In genomic region chr2:9307505-9307904, GRCh38 we compare ENCODE assay signal across 21 cellular contexts.
DNase-seq lines count a peak whose midpoint lies in the region; ATAC-seq, FAIRE-seq and TF ChIP-seq lines count a peak whose summit lies in the region.
"Had no signal": no experiment of that assay in that cellular context is flagged by ENCODE, and none has a peak within 500 bp of the region (broad histone marks: within the 10 kb centered on the region; RNA-seq: fewer than 3 reads in every experiment).

No MANE protein-coding gene starts in this region.

- peaks cover 73% of the 10 kb centered on the region for H3K4me1 ChIP-seq in KMS-11 (ENCODE audit: low read depth, poor library complexity, severe bottlenecking)
- H3K4me1 ChIP-seq in astrocyte (ENCODE audit: insufficient read depth, low read length) = peaks cover 41% of the 10 kb centered on the region
- peaks cover 58% of the 10 kb centered on the region for H3K4me1 ChIP-seq in keratinocyte (ENCODE audit: control insufficient read depth, extremely low read depth, insufficient read depth, low read length)
- H3K4me1 ChIP-seq in skeletal muscle satellite cell (ENCODE audit: control insufficient read depth, insufficient read depth, low read length) = peaks cover 60% of the 10 kb centered on the region
- peaks cover 35% of the 10 kb centered on the region for H3K4me1 ChIP-seq in suprapubic skin

- no peak for TF ChIP-seq EP300 in suprapubic skin (IDR thresholded peaks at IDR 0.05)

- DNase-seq in astrocyte (ENCODE audit: low read depth) (no peak), keratinocyte (ENCODE audit: low read depth, low spot score) (no peak), suprapubic skin (ENCODE audit: low spot score in 2 of 2) (no peak)
- DNase-seq in activated T-cell treated with anti-CD3 and anti-CD28 coated beads, Interleukin-2, amount 50 U/mL, for 1 hour = no peak
- DNase-seq: activated CD4-positive, alpha-beta T cell treated with anti-CD3 and anti-CD28 coated beads, Interleukin-2, amount 10 ng/mL, durations not matched to agents 24 days and 14 days; cortex of kidney; naive thymus-derived CD4-positive, alpha-beta T cell; NCI-H1930; NCI-H526 treated with DMSO at 0.1 percent for 48 hours; Right ventricle myocardium superior; stimulated activated CD8-positive, alpha-beta memory T cell treated with anti-CD3 and anti-CD28 coated beads, Interleukin-4, amount 100 ng/mL, for 48 hours had no signal

- peaks cover 41% of the 10 kb centered on the region for H3K4me1 Mint-ChIP-seq in astrocyte (ENCODE audit: low read depth, unreplicated experiment)
- H3K4me1 Mint-ChIP-seq: activated CD4-positive, alpha-beta T cell treated with anti-CD3 and anti-CD28 coated beads, Interleukin-2, amount 10 ng/mL, durations not matched to agents 24 days and 14 days had no signal

- H3K79me2 ChIP-seq in KMS-11 (ENCODE audit: insufficient read depth, low read depth) (peaks cover 13% of the 10 kb centered on the region; the same call in 1 of the 2 replicates), astrocyte (ENCODE audit: insufficient read depth, low read length) (peaks cover 55% of the 10 kb centered on the region), keratinocyte (ENCODE audit: control insufficient read depth, insufficient read depth, low read length) (peaks cover 77% of the 10 kb centered on the region)

- H3K27ac ChIP-seq in KMS-11 = peak overlapping the region; percentile 89
- H3K27ac ChIP-seq in astrocyte (ENCODE audit: low read depth, low read length) = no peak overlapping the region
- H3K27ac ChIP-seq in keratinocyte (ENCODE audit: control insufficient read depth, insufficient read depth, low read length) = peak overlapping the region; percentile 78
- no peak overlapping the region for H3K27ac ChIP-seq in suprapubic skin
- H3K27ac ChIP-seq: hepatocyte had no signal

- H3K4me3 Mint-ChIP-seq in astrocyte (ENCODE audit: unreplicated experiment) = no peak overlapping the region
- H3K4me3 Mint-ChIP-seq: activated CD4-positive, alpha-beta T cell treated with anti-CD3 and anti-CD28 coated beads, Interleukin-2, amount 10 ng/mL, durations not matched to agents 24 days and 14 days; naive thymus-derived CD4-positive, alpha-beta T cell had no signal

- peak overlapping the region; percentile 1 for H3K4me3 ChIP-seq in KMS-11 (IDR thresholded peaks at IDR 0.05; ENCODE audit: insufficient read depth, low read depth, low read length)
- H3K4me3 ChIP-seq in astrocyte (ENCODE audit: insufficient read depth, low read depth, low read length) = no peak overlapping the region
- peak overlapping the region in 1 of 3 experiments; percentile 31 for H3K4me3 ChIP-seq in keratinocyte (ENCODE audit: control insufficient read depth in 2 of 3, extremely low read depth in 1 of 3, insufficient read depth in 2 of 3, low read depth in 1 of 3, low read length in 3 of 3)
- no peak overlapping the region for H3K4me3 ChIP-seq in skeletal muscle satellite cell (ENCODE audit: low read length)
- H3K4me3 ChIP-seq in suprapubic skin = no peak overlapping the region
- H3K4me3 ChIP-seq: hepatocyte, MG63, right atrium auricular region had no signal

- peak overlapping the region; percentile 47; the same call in 1 of the 2 replicates for H2AFZ ChIP-seq in KMS-11 (ENCODE audit: low read depth)
- no peak overlapping the region for H2AFZ ChIP-seq in astrocyte (ENCODE audit: low read depth, low read length)
- no peak overlapping the region for H2AFZ ChIP-seq in keratinocyte (ENCODE audit: control insufficient read depth, low read length)
- H2AFZ ChIP-seq: hepatocyte had no signal

- TF ChIP-seq POLR2A in suprapubic skin (IDR thresholded peaks at IDR 0.05) = no peak

- no peaks in the 10 kb centered on the region for H3K9me3 ChIP-seq in astrocyte (ENCODE audit: insufficient read depth, low read depth, low read length)
- no peaks in the 10 kb centered on the region for H3K9me3 ChIP-seq in keratinocyte (ENCODE audit: control insufficient read depth, low read depth, low read length)
- H3K9me3 ChIP-seq in skeletal muscle satellite cell (replicated peaks; ENCODE audit: low read length) = no peaks in the 10 kb centered on the region
- H3K9me3 ChIP-seq in suprapubic skin = no peaks in the 10 kb centered on the region
- H3K9me3 ChIP-seq: MG63, right atrium auricular region had no signal

- H3K4me2 ChIP-seq in KMS-11 (peak overlapping the region; percentile 79), astrocyte (ENCODE audit: low read length) (no peak overlapping the region), keratinocyte (ENCODE audit: control insufficient read depth, extremely low read depth, insufficient read depth, low read depth, low read length) (peak overlapping the region; percentile 68), skeletal muscle satellite cell (ENCODE audit: low read length) (peak overlapping the region; percentile 7)
- H3K4me2 ChIP-seq: hepatocyte had no signal

- H4K20me1 ChIP-seq in KMS-11 (ENCODE audit: insufficient read depth) (no peaks in the 10 kb centered on the region), astrocyte (ENCODE audit: insufficient read depth, low read length) (peaks cover 32% of the 10 kb centered on the region), keratinocyte (ENCODE audit: control insufficient read depth, extremely low read depth, insufficient read depth, low read length) (no peaks in the 10 kb centered on the region)

- no peaks in the 10 kb centered on the region for H3K9me3 Mint-ChIP-seq in astrocyte (ENCODE audit: unreplicated experiment)
- H3K9me3 Mint-ChIP-seq: activated CD4-positive, alpha-beta T cell treated with anti-CD3 and anti-CD28 coated beads, Interleukin-2, amount 10 ng/mL, durations not matched to agents 24 days and 14 days; naive thymus-derived CD4-positive, alpha-beta T cell had no signal

- peaks cover 12% of the 10 kb centered on the region for H3K36me3 Mint-ChIP-seq in astrocyte (ENCODE audit: low read depth, unreplicated experiment)
- H3K36me3 Mint-ChIP-seq: naive thymus-derived CD4-positive, alpha-beta T cell had no signal

- no peaks in the 10 kb centered on the region for H3K36me3 ChIP-seq in KMS-11 (ENCODE audit: insufficient read depth)
- H3K36me3 ChIP-seq in astrocyte (ENCODE audit: insufficient read depth, low read length) = no peaks in the 10 kb centered on the region
- H3K36me3 ChIP-seq in keratinocyte (ENCODE audit: control insufficient read depth in 2 of 2, extremely low read depth in 1 of 2, insufficient read depth in 2 of 2, low read length in 2 of 2) = peaks cover 2 to 24% of the 10 kb centered on the region in 2 experiments
- peaks cover 11% of the 10 kb centered on the region for H3K36me3 ChIP-seq in skeletal muscle satellite cell (ENCODE audit: insufficient read depth, low read length)
- no peaks in the 10 kb centered on the region for H3K36me3 ChIP-seq in suprapubic skin
- H3K36me3 ChIP-seq: right atrium auricular region had no signal

- ATAC-seq in HG03039 (IDR thresholded peaks at IDR 0.05; ENCODE audit: unreplicated experiment) (no peak), HG03025 (IDR thresholded peaks at IDR 0.05; ENCODE audit: low FRiP score, unreplicated experiment) (no peak)
- ATAC-seq: left lobe of liver; naive thymus-derived CD4-positive, alpha-beta T cell had no signal

- H3K27me3 ChIP-seq in KMS-11 (ENCODE audit: insufficient read depth, low read depth) (no peaks in the 10 kb centered on the region), astrocyte (ENCODE audit: insufficient read depth, low read length) (no peaks in the 10 kb centered on the region), keratinocyte (ENCODE audit: control insufficient read depth, extremely low read depth, insufficient read depth, low read length) (no peaks in the 10 kb centered on the region), skeletal muscle satellite cell (ENCODE audit: control insufficient read depth, insufficient read depth, low read length) (no peaks in the 10 kb centered on the region), suprapubic skin (no peaks in the 10 kb centered on the region)
- H3K27me3 ChIP-seq: hepatocyte, MG63, right atrium auricular region had no signal

- no peak for TF ChIP-seq CTCF in KMS-11 (conservative IDR thresholded peaks at IDR 0.05; ENCODE audit: low read depth, low read length)
- no peak for TF ChIP-seq CTCF in astrocyte (IDR thresholded peaks at IDR 0.05; ENCODE audit: insufficient read depth, low read depth, low read length)
- TF ChIP-seq CTCF in keratinocyte (optimal IDR thresholded peaks at IDR 0.05 in 1 of 3, IDR thresholded peaks at IDR 0.05 in 1 of 3, conservative IDR thresholded peaks at IDR 0.05 in 1 of 3; ENCODE audit: extremely low read depth in 1 of 3, insufficient read depth in 2 of 3, low read length in 3 of 3) = no peak
- TF ChIP-seq CTCF in suprapubic skin (IDR thresholded peaks at IDR 0.05) = no peak

- peak overlapping the region; percentile 81 for H3K27ac Mint-ChIP-seq in astrocyte (ENCODE audit: unreplicated experiment)
- H3K27ac Mint-ChIP-seq: activated CD4-positive, alpha-beta T cell treated with anti-CD3 and anti-CD28 coated beads, Interleukin-2, amount 10 ng/mL, durations not matched to agents 24 days and 14 days; naive thymus-derived CD4-positive, alpha-beta T cell had no signal

- 55% methylated on average over 5 of the region's 6 CpGs for WGBS in suprapubic skin

- FAIRE-seq in astrocyte (lab: Jason Lieb, UNC) (no peak), keratinocyte (lab: Jason Lieb, UNC) (no peak)
- FAIRE-seq: HTR-8/SVneo, urothelium cell line had no signal

- dilution Hi-C loops in keratinocyte (cut with MboI; ENCODE audit: extremely low pct_ligation_motif_present, low sequenced_read_pairs) = no loop called here

- no peaks in the 10 kb centered on the region for H3K9me1 ChIP-seq in keratinocyte (ENCODE audit: control insufficient read depth, extremely low read depth, insufficient read depth, low read length)

- H3K9ac ChIP-seq in KMS-11 (peak overlapping the region; percentile 60; the same call in 1 of the 2 replicates), astrocyte (ENCODE audit: low read length) (no peak overlapping the region), keratinocyte (ENCODE audit: control insufficient read depth, extremely low read depth, insufficient read depth, low read length) (peak overlapping the region; percentile 73), skeletal muscle satellite cell (ENCODE audit: low read depth, low read length) (peak overlapping the region; percentile 2)

- H3K27me3 Mint-ChIP-seq in astrocyte (ENCODE audit: low read depth, unreplicated experiment) = no peaks in the 10 kb centered on the region
- H3K27me3 Mint-ChIP-seq: activated CD4-positive, alpha-beta T cell treated with anti-CD3 and anti-CD28 coated beads, Interleukin-2, amount 10 ng/mL, durations not matched to agents 24 days and 14 days; naive thymus-derived CD4-positive, alpha-beta T cell had no signal

Comparison
In these comparisons a context has a peak if more than half of its experiments do, and no peak if none do; other contexts are left out.
1. H3K27ac ChIP-seq: peak in KMS-11 (single experiment) and keratinocyte (single experiment); none in astrocyte (single experiment) and suprapubic skin (single experiment).